ENCODE assay signal across 1 cellular context in genomic region chr17:10032142-10032541, GRCh38.
TF ChIP-seq lines count a peak whose summit lies in the region.

No MANE protein-coding gene starts in this region.

TF ChIP-seq in GM23338, 12 proteins besides CTCF, POLR2A, EP300 and RAD21 (continued from another document):
- TF ChIP-seq ZNF462 (CRISPR knock-in tag; IDR thresholded peaks at IDR 0.05) (no peak), ETS1 (IDR thresholded peaks at IDR 0.05) (no peak), STAT1 (IDR thresholded peaks at IDR 0.05; ENCODE audit: unreplicated experiment) (no peak), CREB1 (CRISPR knock-in tag; IDR thresholded peaks at IDR 0.05; ENCODE audit: low read depth) (no peak)
